1 cellular context compared by ENCODE assay signal in genomic region chr2:113126845-113127645, GRCh38.
TF ChIP-seq lines count a peak whose summit lies in the region.

Gene IL1RN (plus strand): TSS chr2:113127598. CDS start chr2:113127625, 27 bp downstream.

TF ChIP-seq in HepG2, 621 proteins besides CTCF, POLR2A, EP300 and RAD21 (continued from another document and continues in another):
- TF ChIP-seq ZBTB10 (CRISPR knock-in tag; IDR thresholded peaks at IDR 0.05; ENCODE audit: borderline replicate concordance) (0 out of 2 replicates have a peak, but pooled peaks have one; percentile 26), IKZF4 (CRISPR knock-in tag; IDR thresholded peaks at IDR 0.05; ENCODE audit: borderline replicate concordance, low read depth, not compliant biosample characterization) (no peak), RELA (CRISPR knock-in tag; IDR thresholded peaks at IDR 0.05) (no peak), ZNF460 (CRISPR knock-in tag; IDR thresholded peaks at IDR 0.05; ENCODE audit: borderline replicate concordance) (no peak), REL (CRISPR knock-in tag; conservative IDR thresholded peaks at IDR 0.05) (no peak), SP2 (CRISPR knock-in tag; IDR thresholded peaks at IDR 0.05) (no peak), AGO2 (optimal IDR thresholded peaks at IDR 0.05; ENCODE audit: low read depth, low read length) (no peak), KLF11 (CRISPR knock-in tag; IDR thresholded peaks at IDR 0.05) (peak; percentile 68), ADNP (CRISPR knock-in tag; IDR thresholded peaks at IDR 0.05) (0 out of 2 replicates have a peak, but pooled peaks have one; percentile 18), ZFYVE20 (CRISPR knock-in tag; IDR thresholded peaks at IDR 0.05; ENCODE audit: borderline replicate concordance, low read depth) (no peak), NFATC3 (CRISPR knock-in tag; IDR thresholded peaks at IDR 0.05) (no peak), ZNF383 (CRISPR knock-in tag; IDR thresholded peaks at IDR 0.05; ENCODE audit: borderline replicate concordance) (no peak), SMYD3 (CRISPR knock-in tag; IDR thresholded peaks at IDR 0.05) (no peak), MXI1 (IDR thresholded peaks at IDR 0.05; ENCODE audit: borderline replicate concordance, low read depth, low read length) (peak; percentile 72; the same call in 1 of the 3 replicates), AFF4 (CRISPR knock-in tag; IDR thresholded peaks at IDR 0.05) (0 out of 2 replicates have a peak, but pooled peaks have one; percentile 4), ZNF674 (CRISPR knock-in tag; IDR thresholded peaks at IDR 0.05; ENCODE audit: low read depth) (no peak), MAZ (IDR thresholded peaks at IDR 0.05; ENCODE audit: borderline replicate concordance, low read depth, low read length) (no peak), MAZ (CRISPR knock-in tag; IDR thresholded peaks at IDR 0.05; ENCODE audit: low read depth) (0 out of 2 replicates have a peak, but pooled peaks have one; percentile 58), KLF6 (CRISPR knock-in tag; IDR thresholded peaks at IDR 0.05) (peak; percentile 69; the same call in 1 of the 2 replicates), KDM3A (CRISPR knock-in tag; IDR thresholded peaks at IDR 0.05; ENCODE audit: low read depth) (peak; percentile 82; the same call in 1 of the 2 replicates), TRAFD1 (CRISPR knock-in tag; IDR thresholded peaks at IDR 0.05; ENCODE audit: borderline replicate concordance) (no peak), EHMT2 (IDR thresholded peaks at IDR 0.05; ENCODE audit: borderline replicate concordance, low read depth, low read length) (peak; percentile 86), ZNF629 (CRISPR knock-in tag; conservative IDR thresholded peaks at IDR 0.05) (peak; percentile 75), FOXO1 (CRISPR knock-in tag; IDR thresholded peaks at IDR 0.05) (peak; percentile 98), SIN3B (IDR thresholded peaks at IDR 0.05; ENCODE audit: low read length) (no peak), PAXIP1 (CRISPR knock-in tag; conservative IDR thresholded peaks at IDR 0.05) (peak; percentile 100), ZNF251 (CRISPR knock-in tag; IDR thresholded peaks at IDR 0.05) (no peak), ZNF18 (CRISPR knock-in tag; IDR thresholded peaks at IDR 0.05; ENCODE audit: insufficient replicate concordance) (no peak), NFKBIZ (CRISPR knock-in tag; IDR thresholded peaks at IDR 0.05) (peak; percentile 86; the same call in 1 of the 2 replicates), ZNF570 (CRISPR knock-in tag; IDR thresholded peaks at IDR 0.05; ENCODE audit: borderline replicate concordance) (no peak), PLRG1 (conservative IDR thresholded peaks at IDR 0.05) (no peak), ATF1 (CRISPR knock-in tag; IDR thresholded peaks at IDR 0.05) (peak; percentile 73), ZNF792 (CRISPR knock-in tag; IDR thresholded peaks at IDR 0.05) (peak; percentile 93), ARID3A (IDR thresholded peaks at IDR 0.05; ENCODE audit: low read depth, low read length) (peak; percentile 95), MXD4 (CRISPR knock-in tag; IDR thresholded peaks at IDR 0.05) (peak; percentile 47; the same call in 1 of the 2 replicates), ZNF772 (CRISPR knock-in tag; IDR thresholded peaks at IDR 0.05) (peak; percentile 84; the same call in 1 of the 2 replicates), ZNF597 (CRISPR knock-in tag; IDR thresholded peaks at IDR 0.05) (no peak), ZNF350 (CRISPR knock-in tag; IDR thresholded peaks at IDR 0.05; ENCODE audit: borderline replicate concordance, low read depth) (peak; percentile 55; the same call in 1 of the 2 replicates), GATAD1 (CRISPR knock-in tag; IDR thresholded peaks at IDR 0.05) (peak; percentile 74), JUND (CRISPR knock-in tag; IDR thresholded peaks at IDR 0.05) (peak; percentile 82; the same call in 1 of the 2 replicates), MTF1 (CRISPR knock-in tag; IDR thresholded peaks at IDR 0.05) (no peak), SP1 (IDR thresholded peaks at IDR 0.05) (no peak), SP1 (CRISPR knock-in tag; IDR thresholded peaks at IDR 0.05) (peak; percentile 15; the same call in 1 of the 2 replicates), ZBTB20 (CRISPR knock-in tag; IDR thresholded peaks at IDR 0.05; ENCODE audit: borderline replicate concordance, low read depth) (peak; percentile 97), LRRFIP1 (CRISPR knock-in tag; conservative IDR thresholded peaks at IDR 0.05) (no peak), ZFP36L1 (CRISPR knock-in tag; IDR thresholded peaks at IDR 0.05) (peak; percentile 41; the same call in 1 of the 2 replicates)
